ENCODE assay signal across 28 cellular contexts in genomic region chr20:60926831-60927230, GRCh38.
"Had no signal": no experiment of that assay in that cellular context is flagged by ENCODE, and none has a peak within 500 bp of the region (broad histone marks: within the 10 kb centered on the region; RNA-seq: fewer than 3 reads in every experiment).

No MANE protein-coding gene starts in this region.

- FAIRE-seq: colon, endometrium, endothelial cell of umbilical vein, frontal cortex had no signal

- DNase-seq: colonic mucosa; cortex of kidney; dermis blood vessel endothelial cell; dorsolateral prefrontal cortex; effector CD4-positive, alpha-beta T cell; effector CD8-positive, alpha-beta T cell; effector memory CD4-positive, alpha-beta T cell; effector memory CD8-positive, alpha-beta T cell; endodermal cell; erythroblast; esophagus squamous epithelium; foreskin fibroblast; foreskin keratinocyte; foreskin melanocyte; gastrocnemius medialis; glutamatergic neuron; head of caudate nucleus; heart left ventricle; heart right ventricle had no signal

- H3K36me3 ChIP-seq: colonic mucosa, esophagus muscularis mucosa, esophagus squamous epithelium, gastrocnemius medialis, gastroesophageal sphincter, heart left ventricle, heart right ventricle had no signal

- H3K9me3 ChIP-seq: colonic mucosa, esophagus muscularis mucosa, esophagus squamous epithelium, gastrocnemius medialis, gastroesophageal sphincter, heart left ventricle, heart right ventricle had no signal

- H3K27me3 ChIP-seq: colonic mucosa, esophagus muscularis mucosa, foreskin keratinocyte, gastrocnemius medialis, gastroesophageal sphincter had no signal

- H3K4me1 ChIP-seq: colonic mucosa, foreskin keratinocyte, gastrocnemius medialis, heart left ventricle, heart right ventricle had no signal

- H3K4me3 ChIP-seq: colonic mucosa, coronary artery, dorsolateral prefrontal cortex, esophagus muscularis mucosa, esophagus squamous epithelium, gastrocnemius medialis, gastroesophageal sphincter, heart left ventricle, heart right ventricle had no signal

- H3K27ac ChIP-seq: colonic mucosa, coronary artery, dorsolateral prefrontal cortex, epithelial cell of prostate, esophagus muscularis mucosa, esophagus squamous epithelium, foreskin keratinocyte, gastrocnemius medialis, gastroesophageal sphincter, heart left ventricle, heart right ventricle had no signal

- ATAC-seq: effector memory CD8-positive, alpha-beta T cell; esophagus mucosa; foreskin keratinocyte; gastrocnemius medialis; gastroesophageal sphincter; heart left ventricle; heart right ventricle had no signal
